9 cellular contexts compared by ENCODE assay signal in the genomic region with DNA sequence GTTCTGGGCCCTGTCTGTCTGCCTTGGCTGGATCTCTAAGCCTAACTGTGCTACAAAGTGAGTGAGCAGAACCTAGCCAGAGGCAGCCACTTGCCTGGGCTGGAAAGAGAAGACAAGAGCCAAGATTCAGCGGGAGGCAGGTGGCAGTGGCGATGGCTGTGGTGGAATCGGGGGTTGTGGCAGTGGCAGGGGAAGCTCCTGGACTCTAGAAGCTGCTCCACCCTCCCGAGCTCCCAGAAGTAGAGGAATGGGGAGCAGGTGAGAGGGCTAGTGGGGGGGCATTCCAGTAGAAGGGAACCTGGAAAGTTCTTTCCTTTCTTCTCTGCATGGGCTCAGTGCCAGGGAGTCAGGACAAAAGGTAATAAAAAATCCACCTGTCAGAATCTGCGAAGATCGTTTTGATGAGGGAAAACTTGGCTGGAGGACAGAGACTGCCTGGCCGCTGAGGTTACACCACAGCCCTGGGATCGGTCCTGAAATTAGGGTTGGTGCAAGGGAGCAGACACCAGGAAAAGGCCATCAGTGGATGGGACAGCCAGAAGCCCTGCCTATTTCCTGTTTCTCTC. TPM values are rescaled to one million over a fixed set of nuclear protein-coding genes. Genes with fewer than 3 reads are reported as not detected.
DNase-seq lines count a peak whose midpoint lies in the region; ATAC-seq, FAIRE-seq and TF ChIP-seq lines count a peak whose summit lies in the region.
"Had no signal": no experiment of that assay in that cellular context is flagged by ENCODE, and none has a peak within 500 bp of the region (broad histone marks: within the 10 kb centered on the region; RNA-seq: fewer than 3 reads in every experiment).

No MANE protein-coding gene starts in this region.

- peak; percentile 26 for DNase-seq in NCI-H2196 (lab: John Stamatoyannopoulos, UW; ENCODE audit: unreplicated experiment)
- no peak for DNase-seq in NCI-H2196 treated with DMSO at 0.1 percent for 48 hours (lab: John Stamatoyannopoulos, UW; ENCODE audit: unreplicated experiment)
- DNase-seq in LNCaP clone FGC (ENCODE audit: low read depth), result peak; percentile 84
- no peak for DNase-seq in sciatic nerve (ENCODE audit: low spot score)
- no peak for DNase-seq in RCC 7860 (ENCODE audit: low spot score)
- no peak for DNase-seq in HEK293T (ENCODE audit: extremely low spot score)
- DNase-seq in NCI-H1092 (lab: John Stamatoyannopoulos, UW), result no peak

- POLR2A ChIA-PET in HEK293T (lab: Yijun Ruan, JAX), result interaction anchor here (0.8 kb wide), 1 partner anchor 81 kb away, joined by 3 read pairs; a partner anchor contains a TSS

- H3K4me1 ChIP-seq in esophagus (ENCODE audit: control insufficient read depth in 2 of 2, insufficient read depth in 2 of 2, low read length in 1 of 2), result peaks cover 2 to 33% of the 10 kb centered on the region in 2 donors

- 48 to 49% methylated on average over 8 of the region's 8 CpGs for WGBS in esophagus, 2 donors

- H3K4me3 ChIP-seq in LNCaP clone FGC (ENCODE audit: low read depth, low read length) (peak overlapping the region; percentile 61), esophagus (ENCODE audit: low read depth in 1 of 2, low read length in 2 of 2) (no peak overlapping the region)

- no peak for FAIRE-seq in RCC 7860 (lab: Jason Lieb, UNC)

- peaks cover 0 to 20% of the 10 kb centered on the region in 2 donors for H3K36me3 ChIP-seq in esophagus (ENCODE audit: control insufficient read depth in 2 of 2, insufficient read depth in 2 of 2, low read length in 1 of 2)

- no peaks in the 10 kb centered on the region for H3K9me3 ChIP-seq in esophagus (ENCODE audit: control insufficient read depth in 2 of 2, insufficient read depth in 1 of 2, low read depth in 1 of 2, low read length in 1 of 2)

- no peak for TF ChIP-seq CTCF in LNCaP clone FGC (IDR thresholded peaks at IDR 0.05; ENCODE audit: control insufficient read depth, extremely low read depth, insufficient read depth)

- no peaks in the 10 kb centered on the region for H3K27me3 ChIP-seq in esophagus (ENCODE audit: control insufficient read depth in 1 of 2, insufficient read depth in 2 of 2, low read length in 2 of 2)

- CTCF ChIA-PET in HEK293T (lab: Yijun Ruan, JAX), result interaction anchor here (1.5 kb wide), 1 partner anchor 23 kb away, joined by 3 read pairs; no protein-coding TSS in a partner anchor

- intact Hi-C loops in sciatic nerve (cut with DNase I), result no loop called here

- peak; percentile 4 for ATAC-seq in sciatic nerve
- ATAC-seq: Panc1 had no signal

- peak overlapping the region; percentile 68 to 74 for H3K27ac ChIP-seq in esophagus (ENCODE audit: low read depth in 2 of 2, low read length in 1 of 2)

TF ChIP-seq in HEK293T, 16 proteins besides CTCF, POLR2A, EP300 and RAD21:
- TF ChIP-seq ZNF384 (IDR thresholded peaks at IDR 0.05) (no peak), HDGF (IDR thresholded peaks at IDR 0.05; ENCODE audit: borderline replicate concordance) (no peak), ELF4 (IDR thresholded peaks at IDR 0.05) (no peak), NFRKB (IDR thresholded peaks at IDR 0.05) (no peak)

RNA-seq across cellular contexts. Expression of a gene that starts 1.7 kb away (rescaled TPM):
- polyA plus RNA-seq in esophagus, result 10 to 100 TPM; 26.6 to 36.7 TPM
- total RNA-seq in sciatic nerve, result 37.4 TPM

RNA-seq across cellular contexts. Expression of a gene that starts 2.3 kb away (rescaled TPM):
- polyA plus RNA-seq in esophagus, result 100 to 1,000 TPM in 1 of 2 donors, 10 to 100 TPM in 1; 80.0 to 126 TPM
- 78.2 TPM for total RNA-seq in sciatic nerve

RNA-seq across cellular contexts. Expression of a gene that starts 28.0 kb away (rescaled TPM):
- 10 to 100 TPM; 11.4 to 16.5 TPM for polyA plus RNA-seq in esophagus
- 10.3 TPM for total RNA-seq in sciatic nerve

Comparison
In these comparisons a context has a peak if more than half of its experiments do, and no peak if none do; other contexts are left out.
1. DNase-seq: peak in NCI-H2196 (single experiment) and LNCaP clone FGC (single experiment); none in NCI-H2196 treated with DMSO at 0.1 percent for 48 hours (single experiment), sciatic nerve (single experiment), RCC 7860 (single experiment), HEK293T (single experiment) and NCI-H1092 (single experiment).